ENCODE assay signal across 8 cellular contexts in genomic region chr1:148279002-148279542, GRCh38.
DNase-seq lines count a peak whose midpoint lies in the region; ATAC-seq and TF ChIP-seq lines count a peak whose summit lies in the region.
"Not testable (repeated sequence)": the region's sequence is repeated elsewhere in the genome, so short reads cannot be mapped to it uniquely, and the experiment has no call there.

No MANE protein-coding gene starts in this region.

- CTCF ChIA-PET in OCI-LY7 (lab: Charles Lee; ENCODE audit: unreplicated experiment); activated CD4-positive, alpha-beta T cell treated with anti-CD3 and anti-CD28 coated beads for 36 hours (lab: Charles Lee); activated naive CD4-positive, alpha-beta T cell treated with anti-CD3 and anti-CD28 coated beads for 36 hours (lab: Charles Lee): not testable (repeated sequence)

- peak overlapping the region; percentile 80 for H3K4me3 Mint-ChIP-seq in activated CD4-positive, alpha-beta T cell treated with anti-CD3 and anti-CD28 coated beads for 36 hours
- peak overlapping the region; percentile 86 for H3K4me3 Mint-ChIP-seq in activated naive CD4-positive, alpha-beta T cell treated with anti-CD3 and anti-CD28 coated beads for 36 hours

- H3K27ac ChIP-seq in OCI-LY7 (ENCODE audit: low read depth, low read length, poor library complexity, severe bottlenecking) = not testable (repeated sequence)
- H3K27ac ChIP-seq in hepatocyte (peak overlapping the region; percentile 45), smooth muscle cell (ENCODE audit: low read depth) (peak overlapping the region; percentile 45)

- not testable (repeated sequence) for H3K9me3 Mint-ChIP-seq in activated CD4-positive, alpha-beta T cell treated with anti-CD3 and anti-CD28 coated beads for 36 hours (ENCODE audit: low read depth); activated naive CD4-positive, alpha-beta T cell treated with anti-CD3 and anti-CD28 coated beads for 36 hours

- peaks cover 12% of the 10 kb centered on the region for H3K4me1 Mint-ChIP-seq in activated CD4-positive, alpha-beta T cell treated with anti-CD3 and anti-CD28 coated beads for 36 hours
- H3K4me1 Mint-ChIP-seq in activated naive CD4-positive, alpha-beta T cell treated with anti-CD3 and anti-CD28 coated beads for 36 hours (ENCODE audit: low read depth) = not testable (repeated sequence)

- H3K4me1 ChIP-seq in BE2C; OCI-LY7 (ENCODE audit: insufficient read depth, low read length, poor library complexity, severe bottlenecking): not testable (repeated sequence)
- H3K4me1 ChIP-seq in hepatocyte (ENCODE audit: insufficient read depth) (peaks cover 10% of the 10 kb centered on the region), smooth muscle cell (ENCODE audit: low read depth) (peaks cover 15% of the 10 kb centered on the region)

- H4K20me1 ChIP-seq in OCI-LY7 (ENCODE audit: insufficient read depth, low read length); hepatocyte (ENCODE audit: insufficient read depth, poor library complexity, severe bottlenecking); smooth muscle cell (ENCODE audit: low read depth): not testable (repeated sequence)

- H3K9ac ChIP-seq in smooth muscle cell (ENCODE audit: low read depth) = not testable (repeated sequence)

- H3K36me3 Mint-ChIP-seq in activated CD4-positive, alpha-beta T cell treated with anti-CD3 and anti-CD28 coated beads for 36 hours (ENCODE audit: low read depth); activated naive CD4-positive, alpha-beta T cell treated with anti-CD3 and anti-CD28 coated beads for 36 hours (ENCODE audit: low read depth): not testable (repeated sequence)

- H3K4me3 ChIP-seq in BE2C (ENCODE audit: low read depth, low read length) (peak overlapping the region; percentile 60), OCI-LY7 (ENCODE audit: low read depth, low read length, poor library complexity, severe bottlenecking) (peak overlapping the region; percentile 25), hepatocyte (peak overlapping the region; percentile 6), smooth muscle cell (peak overlapping the region; percentile 51)
- not testable (repeated sequence) for H3K4me3 ChIP-seq in cardiac fibroblast (replicated peaks in 1 of 2; ENCODE audit: low read depth in 2 of 2, low read length in 2 of 2)

- H3K9me3 ChIP-seq in BE2C; OCI-LY7 (ENCODE audit: low read length); hepatocyte (ENCODE audit: low read depth); smooth muscle cell (replicated peaks; ENCODE audit: low read depth): not testable (repeated sequence)

- not testable (repeated sequence) for H3K79me2 ChIP-seq in OCI-LY7 (ENCODE audit: insufficient read depth, low read depth, low read length); hepatocyte; smooth muscle cell (ENCODE audit: low read depth)

- POLR2A ChIA-PET in OCI-LY7 (lab: Charles Lee) = not testable (repeated sequence)
- POLR2A ChIA-PET in activated CD4-positive, alpha-beta T cell treated with anti-CD3 and anti-CD28 coated beads for 36 hours (lab: Charles Lee) = interaction anchor here (0.8 to 1.4 kb wide), 2 partner anchors 16 to 55 kb away, joined by 4 to 8 read pairs; no protein-coding TSS in a partner anchor

- peaks cover 19% of the 10 kb centered on the region for H3K27me3 Mint-ChIP-seq in activated CD4-positive, alpha-beta T cell treated with anti-CD3 and anti-CD28 coated beads for 36 hours
- peaks cover 19% of the 10 kb centered on the region for H3K27me3 Mint-ChIP-seq in activated naive CD4-positive, alpha-beta T cell treated with anti-CD3 and anti-CD28 coated beads for 36 hours (ENCODE audit: low read depth)

- not testable (repeated sequence) for H3F3A ChIP-seq in smooth muscle cell (ENCODE audit: low read depth)

- ATAC-seq in activated CD4-positive, alpha-beta T cell treated with anti-CD3 and anti-CD28 coated beads for 36 hours = not testable (repeated sequence)

- TF ChIP-seq CTCF in BE2C (IDR thresholded peaks at IDR 0.05; ENCODE audit: low read depth, low read length); OCI-LY7 (conservative IDR thresholded peaks at IDR 0.05; ENCODE audit: low read length); cardiac fibroblast (IDR thresholded peaks at IDR 0.05; ENCODE audit: low read depth, low read length); hepatocyte (IDR thresholded peaks at IDR 0.05; ENCODE audit: poor library complexity); smooth muscle cell (IDR thresholded peaks at IDR 0.05; ENCODE audit: borderline replicate concordance, insufficient read depth, poor library complexity, severe bottlenecking): not testable (repeated sequence)

- not testable (repeated sequence) for H3K27me3 ChIP-seq in BE2C; hepatocyte; smooth muscle cell (ENCODE audit: low read depth)

- not testable (repeated sequence) for H3K9me2 ChIP-seq in OCI-LY7 (ENCODE audit: insufficient read depth, low read length); hepatocyte (replicated peaks; ENCODE audit: insufficient read depth)

- H2AFZ ChIP-seq in OCI-LY7 (ENCODE audit: low read length) = peak overlapping the region; percentile 68; the same call in 1 of the 2 replicates
- not testable (repeated sequence) for H2AFZ ChIP-seq in hepatocyte
- peak overlapping the region; percentile 54 for H2AFZ ChIP-seq in smooth muscle cell (ENCODE audit: low read depth)

- not testable (repeated sequence) for BruUV-seq in OCI-LY7 (replicated peaks; lab: Mats Ljungman, UMichigan)

- WGBS in hepatocyte (ENCODE audit: low lambda C conversion rate, missing lambda C conversion rate) = 83% methylated on average over 5 of the region's 5 CpGs
- WGBS in smooth muscle cell (ENCODE audit: low lambda C conversion rate) = 63% methylated on average over 5 of the region's 5 CpGs

- DNase-seq in BE2C; activated CD4-positive, alpha-beta T cell treated with anti-CD3 and anti-CD28 coated beads for 36 hours; activated naive CD4-positive, alpha-beta T cell treated with anti-CD3 and anti-CD28 coated beads for 36 hours; hepatocyte (ENCODE audit: low spot score); smooth muscle cell (lab: John Stamatoyannopoulos, UW; ENCODE audit: unreplicated experiment): not testable (repeated sequence)
- DNase-seq in HT1080 (ENCODE audit: low read depth) (peak; percentile 17), OCI-LY7 (ENCODE audit: low spot score) (peak; percentile 27), cardiac fibroblast (ENCODE audit: low read depth in 2 of 2) (peak; percentile 38 to 57)

- intact Hi-C loops in OCI-LY7 (cut with micrococcal nuclease; ENCODE audit: unreplicated experiment); activated naive CD4-positive, alpha-beta T cell treated with anti-CD3 and anti-CD28 coated beads for 36 hours (cut with micrococcal nuclease): not testable (repeated sequence)
- intact Hi-C loops in activated CD4-positive, alpha-beta T cell treated with anti-CD3 and anti-CD28 coated beads for 36 hours (cut with DNase I, micrococcal nuclease) = loop anchor here in 1 of 2 experiments (5.0 kb wide), 1 partner anchor 33 kb away; no protein-coding TSS in a partner anchor

- H3K4me2 ChIP-seq in OCI-LY7 (ENCODE audit: low read length) (peak overlapping the region; percentile 42), hepatocyte (peak overlapping the region; percentile 70), smooth muscle cell (peak overlapping the region; percentile 84)

- H3K36me3 ChIP-seq in BE2C; OCI-LY7 (ENCODE audit: insufficient read depth, low read length); hepatocyte (replicated peaks; ENCODE audit: insufficient read depth, low read depth); smooth muscle cell (ENCODE audit: low read depth): not testable (repeated sequence)

- H3K27ac Mint-ChIP-seq in activated CD4-positive, alpha-beta T cell treated with anti-CD3 and anti-CD28 coated beads for 36 hours = peak overlapping the region; percentile 56
- H3K27ac Mint-ChIP-seq in activated naive CD4-positive, alpha-beta T cell treated with anti-CD3 and anti-CD28 coated beads for 36 hours = peak overlapping the region; percentile 22
